ENCODE assay signal across 19 cellular contexts in the genomic region with DNA sequence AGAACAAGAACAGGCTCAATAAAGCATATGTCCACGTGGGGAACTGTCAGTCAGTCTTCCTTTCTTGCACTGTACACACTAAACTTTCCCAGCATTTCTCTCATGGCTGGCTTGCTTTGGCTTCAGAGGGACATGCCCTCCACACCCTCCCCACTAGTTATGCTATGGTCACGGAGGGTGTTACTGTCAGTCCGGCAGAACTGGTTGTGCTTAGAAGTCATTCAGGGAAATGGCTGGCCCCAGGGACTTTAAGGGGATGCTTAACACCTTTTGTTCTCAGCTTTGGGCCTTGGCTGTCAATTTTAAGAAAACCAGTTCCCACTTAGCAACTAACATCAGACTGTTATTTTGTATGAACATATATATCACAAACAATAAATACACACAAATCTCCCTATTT. TPM values are rescaled to one million over a fixed set of nuclear protein-coding genes. Genes with fewer than 3 reads are reported as not detected.
A peak's percentile ranks its signal among the peaks of the same experiment; 100 is the strongest.
DNase-seq lines count a peak whose midpoint lies in the region; ATAC-seq, FAIRE-seq and TF ChIP-seq lines count a peak whose summit lies in the region.
"Had no signal": no experiment of that assay in that cellular context is flagged by ENCODE, and none has a peak within 500 bp of the region (broad histone marks: within the 10 kb centered on the region; RNA-seq: fewer than 3 reads in every experiment).

No MANE protein-coding gene starts in this region.

- TF ChIP-seq CTCF in HepG2 (CRISPR knock-in tag; IDR thresholded peaks at IDR 0.05) (no peak), right lobe of liver (IDR thresholded peaks at IDR 0.05) (no peak), left lung (IDR thresholded peaks at IDR 0.05) (no peak), upper lobe of right lung (IDR thresholded peaks at IDR 0.05) (no peak)

- DNase-seq in HepG2 (ENCODE audit: low spot score): no peak
- no peak for DNase-seq in right lobe of liver
- no peak for DNase-seq in T-helper 17 cell
- DNase-seq in left lung: no peak
- DNase-seq in upper lobe of right lung: no peak
- DNase-seq in mesendoderm: no peak
- no peak for DNase-seq in SIG-M5 (lab: John Stamatoyannopoulos, UW)
- no peak for DNase-seq in NOMO-1 treated with dmso at 0.1 percent for 144 hours (lab: John Stamatoyannopoulos, UW; ENCODE audit: unreplicated experiment)
- DNase-seq: activated CD4-positive, CD25-positive, alpha-beta regulatory T cell; hippocampal formation; MG63; NCI-H1436; NCI-H2171; NCI-H748 treated with DMSO at 0.1 percent for 48 hours; upper lobe of left lung had no signal

- FAIRE-seq in HepG2 (lab: Jason Lieb, UNC): no peak

- H4K5ac ChIP-seq in mesendoderm (ENCODE audit: low read length): no peak overlapping the region

- peak overlapping the region; percentile 97 for H3K27ac Mint-ChIP-seq in T-helper 17 cell
- H3K27ac Mint-ChIP-seq: nephron had no signal

- H3K4me3 Mint-ChIP-seq in T-helper 17 cell: peak overlapping the region; percentile 73
- H3K4me3 Mint-ChIP-seq: nephron; stimulated activated naive CD8-positive, alpha-beta T cell treated with anti-CD3 and anti-CD28 coated beads, Interleukin-15, amount 100 ng/mL, for 72 hours had no signal

- H3K79me2 ChIP-seq in HepG2 (ENCODE audit: insufficient read depth, low read length): peaks cover 9% of the 10 kb centered on the region
- H3K79me2 ChIP-seq in mesendoderm (ENCODE audit: control insufficient read depth, insufficient read depth, low read length): peaks cover 10% of the 10 kb centered on the region

- peaks cover 3% of the 10 kb centered on the region for H3K79me1 ChIP-seq in mesendoderm (ENCODE audit: low read length)

- no peak overlapping the region for H2BK5ac ChIP-seq in mesendoderm (ENCODE audit: low read length)

- in situ Hi-C loops in HepG2 (cut with HindIII; ENCODE audit: extremely low pct_ligation_motif_present, low pct_unique_long_range_greater_than_20kb): loop anchor here (5.0 to 10.0 kb wide), 2 partner anchors 119 to 191 kb away; no protein-coding TSS in a partner anchor

- TF ChIP-seq POLR2A in HepG2 (IDR thresholded peaks at IDR 0.05; ENCODE audit: insufficient read depth in 1 of 2, low read depth in 2 of 2, low read length in 2 of 2): no peak
- TF ChIP-seq POLR2A in right lobe of liver (IDR thresholded peaks at IDR 0.05): no peak

- H3K36me3 Mint-ChIP-seq in T-helper 17 cell (ENCODE audit: low read depth): peaks cover 9% of the 10 kb centered on the region

- H3K4me2 ChIP-seq in HepG2 (ENCODE audit: low read depth, low read length) (no peak overlapping the region), mesendoderm (ENCODE audit: low read length) (no peak overlapping the region)

- no peak overlapping the region for H4K8ac ChIP-seq in mesendoderm (ENCODE audit: low read depth, low read length)

- H3K56ac ChIP-seq in mesendoderm (ENCODE audit: low read length): no peak overlapping the region

- H3K27me3 ChIP-seq in HepG2 (ENCODE audit: control insufficient read depth in 1 of 2, insufficient read depth in 2 of 2, low read length in 2 of 2) (no peaks in the 10 kb centered on the region), right lobe of liver (no peaks in the 10 kb centered on the region), left lung (no peaks in the 10 kb centered on the region), upper lobe of right lung (no peaks in the 10 kb centered on the region), mesendoderm (ENCODE audit: insufficient read depth, low read length, poor library complexity) (no peaks in the 10 kb centered on the region)
- H3K27me3 ChIP-seq: MG63, SJCRH30, upper lobe of left lung had no signal

- H3K27ac ChIP-seq in HepG2 (ENCODE audit: extremely low read length, insufficient read depth, low read length) (no peak overlapping the region), right lobe of liver (no peak overlapping the region), left lung (no peak overlapping the region), upper lobe of right lung (no peak overlapping the region), mesendoderm (ENCODE audit: low read depth, low read length) (no peak overlapping the region)
- H3K27ac ChIP-seq: SJCRH30, upper lobe of left lung had no signal

- CTCF ChIA-PET in HepG2 (lab: Yijun Ruan, JAX; ENCODE audit: low intra/inter-chr PET ratio, low total read pairs): interaction anchor here (2.0 kb wide), 1 partner anchor 122 kb away, joined by 14 read pairs; no protein-coding TSS in a partner anchor

- H4K20me1 ChIP-seq in HepG2 (ENCODE audit: insufficient read depth, low read length): no peaks in the 10 kb centered on the region; the same call in 1 of the 2 replicates

- no peak overlapping the region for H3K4me3 ChIP-seq in HepG2 (replicated peaks in 1 of 3; ENCODE audit: insufficient read depth in 1 of 3, low read depth in 2 of 3, low read length in 3 of 3)
- no peak overlapping the region for H3K4me3 ChIP-seq in right lobe of liver
- no peak overlapping the region for H3K4me3 ChIP-seq in left lung
- H3K4me3 ChIP-seq in upper lobe of right lung: no peak overlapping the region
- H3K4me3 ChIP-seq in mesendoderm (ENCODE audit: low read length): no peak overlapping the region
- H3K4me3 ChIP-seq: lung, MG63, SJCRH30, upper lobe of left lung had no signal

- no peak overlapping the region for H2BK15ac ChIP-seq in mesendoderm (replicated peaks; ENCODE audit: low read depth)

- intact Hi-C loops in HepG2 (cut with micrococcal nuclease; ENCODE audit: unreplicated experiment): loop anchor here (1.0 to 5.0 kb wide), 4 partner anchors 117 to 189 kb away; no protein-coding TSS in a partner anchor
- intact Hi-C loops in right lobe of liver (cut with DNase I): no loop called here
- intact Hi-C loops in left lung (cut with DNase I): no loop called here
- intact Hi-C loops in upper lobe of right lung (cut with DNase I): no loop called here

- POLR2A ChIA-PET in HepG2 (lab: Yijun Ruan, JAX): no interaction called here

- H3K4me1 ChIP-seq in HepG2 (ENCODE audit: insufficient read depth, low read length) (0 out of 2 replicates have a peak, but pooled peaks cover 13% of the 10 kb centered on the region), right lobe of liver (peaks cover 0 to 37% (median 8%) of the 10 kb centered on the region in 4 donors), left lung (peaks cover 0 to 56% of the 10 kb centered on the region in 2 donors), upper lobe of right lung (no peaks in the 10 kb centered on the region), mesendoderm (ENCODE audit: control insufficient read depth, low read depth, low read length) (peaks cover 5% of the 10 kb centered on the region)
- H3K4me1 ChIP-seq: SJCRH30 had no signal

- H3K9me3 ChIP-seq in HepG2 (ENCODE audit: low read length) (no peaks in the 10 kb centered on the region), right lobe of liver (no peaks in the 10 kb centered on the region), T-helper 17 cell (ENCODE audit: control insufficient read depth, low read length, poor library complexity, severe bottlenecking) (no peaks in the 10 kb centered on the region), left lung (no peaks in the 10 kb centered on the region), upper lobe of right lung (no peaks in the 10 kb centered on the region)
- H3K9me3 ChIP-seq: MG63, SJCRH30, upper lobe of left lung had no signal

- ATAC-seq in HepG2 (no peak), right lobe of liver (no peak), T-helper 17 cell (no peak), left lung (peak; percentile 50), upper lobe of right lung (peak; percentile 26)
- ATAC-seq: stimulated activated naive CD8-positive, alpha-beta T cell treated with anti-CD3 and anti-CD28 coated beads, Interleukin-15, amount 100 ng/mL, for 72 hours had no signal

- no peaks in the 10 kb centered on the region for H3K27me3 Mint-ChIP-seq in T-helper 17 cell
- H3K27me3 Mint-ChIP-seq: stimulated activated naive CD8-positive, alpha-beta T cell treated with anti-CD3 and anti-CD28 coated beads, Interleukin-15, amount 100 ng/mL, for 72 hours had no signal

- no peak overlapping the region for H3K4ac ChIP-seq in mesendoderm (ENCODE audit: low read depth, low read length)

- H3K9ac ChIP-seq in HepG2 (ENCODE audit: insufficient read depth, low read depth, low read length) (no peak overlapping the region), mesendoderm (ENCODE audit: low read length) (no peak overlapping the region)

- H2AK5ac ChIP-seq in mesendoderm (ENCODE audit: low read length): no peak overlapping the region

- TSS peak; percentile 24 for BruUV-seq in HepG2 (replicated peaks; lab: Mats Ljungman, UMichigan)

- H2BK120ac ChIP-seq in mesendoderm (ENCODE audit: low read depth, low read length): no peak overlapping the region

- H2AFZ ChIP-seq in HepG2 (ENCODE audit: low read length): no peak overlapping the region

- peaks cover 69% of the 10 kb centered on the region for H3K4me1 Mint-ChIP-seq in T-helper 17 cell

- peaks cover 1 to 13% of the 10 kb centered on the region in 2 experiments; a peak in 4 of 5 replicates for H3K36me3 ChIP-seq in HepG2 (replicated peaks in 1 of 2; ENCODE audit: control insufficient read depth in 1 of 2, insufficient read depth in 2 of 2, low read length in 2 of 2)
- H3K36me3 ChIP-seq in right lobe of liver: peaks cover 0 to 3% (median 0%) of the 10 kb centered on the region in 4 donors
- H3K36me3 ChIP-seq in left lung: peaks cover 0 to 50% of the 10 kb centered on the region in 2 donors
- peaks cover 6% of the 10 kb centered on the region for H3K36me3 ChIP-seq in upper lobe of right lung
- no peaks in the 10 kb centered on the region for H3K36me3 ChIP-seq in mesendoderm (ENCODE audit: control insufficient read depth, insufficient read depth, low read length)
- H3K36me3 ChIP-seq: SJCRH30 had no signal

- WGBS in HepG2 (ENCODE audit: low lambda C conversion rate): 93% methylated on average over 3 of the region's 3 CpGs
- 100% methylated on average over 3 of the region's 3 CpGs for WGBS in right lobe of liver (ENCODE audit: insufficient coverage, low coverage, low lambda C conversion rate, missing lambda C conversion rate)
- no CpG with 5 or more reads among the region's 3 CpGs for WGBS in mesendoderm (ENCODE audit: extremely low coverage, insufficient coverage, low lambda C conversion rate)

- H3K18ac ChIP-seq in mesendoderm (ENCODE audit: low read length): no peak overlapping the region

- TF ChIP-seq EP300 in HepG2 (IDR thresholded peaks at IDR 0.05; ENCODE audit: low read depth in 2 of 2, low read length in 2 of 2) (no peak), HepG2 (CRISPR knock-in tag; IDR thresholded peaks at IDR 0.05; ENCODE audit: borderline replicate concordance) (no peak)

- no peak overlapping the region for H3K23ac ChIP-seq in mesendoderm (ENCODE audit: low read length)

- TF ChIP-seq RAD21 in HepG2 (CRISPR knock-in tag; IDR thresholded peaks at IDR 0.05): no peak

RNA-seq across cellular contexts. Expression of gene ELOVL5, which starts 55.1 kb away (rescaled TPM):
- 43.9 and 72.4 TPM in 2 replicates for total RNA-seq in HepG2 (2016; rRNA removed; fragmentation: Illumina TruSeq; extraction: Trizol)
- total RNA-seq in HepG2 (2016; cell fraction: cytosol; rRNA removed; fragmentation: Illumina TruSeq; extraction: Trizol; ENCODE audit: low read depth): 13.9 and 14.9 TPM in 2 replicates
- total RNA-seq in HepG2 (2016; cell fraction: insoluble cytoplasmic fraction; rRNA removed; fragmentation: Illumina TruSeq; extraction: Trizol): 38.2 and 72.3 TPM in 2 replicates
- 35.5 and 41.3 TPM in 2 replicates for total RNA-seq in HepG2 (2016; cell fraction: membrane; rRNA removed; fragmentation: Illumina TruSeq; extraction: Trizol)
- 100 and 107 TPM in 2 replicates for total RNA-seq in HepG2 (2016; cell fraction: nucleus; rRNA removed; fragmentation: Illumina TruSeq; extraction: Trizol)
- polyA plus RNA-seq in HepG2 (2011; rRNA removed): 50.1 and 51.9 TPM in 2 replicates
- polyA plus RNA-seq in HepG2 (2011; cell fraction: cytosol; rRNA removed): 25.4 and 42.1 TPM in 2 replicates
- 43.1 and 55.3 TPM in 2 replicates for polyA plus RNA-seq in HepG2 (2011; cell fraction: nucleus; rRNA removed)
- 83.4 and 101 TPM in 2 replicates for polyA plus RNA-seq in HepG2 (2012)
- 10.8 and 11.0 TPM in 2 replicates for polyA plus RNA-seq in HepG2 (2016; cell fraction: cytosol; fragmentation: Illumina TruSeq; extraction: Trizol; ENCODE audit: low read depth)
- 47.3 and 49.0 TPM in 2 replicates for polyA plus RNA-seq in HepG2 (2016; cell fraction: insoluble cytoplasmic fraction; fragmentation: Illumina TruSeq; extraction: Trizol; ENCODE audit: low read depth)
- polyA plus RNA-seq in HepG2 (2016; cell fraction: membrane; fragmentation: Illumina TruSeq; extraction: Trizol; ENCODE audit: low read depth): 27.9 and 31.0 TPM in 2 replicates
- polyA plus RNA-seq in HepG2 (2016; cell fraction: nucleus; fragmentation: Illumina TruSeq; extraction: Trizol; ENCODE audit: insufficient read depth, low read depth): 151 and 157 TPM in 2 replicates
- 88.1 and 141 TPM in 2 replicates for polyA minus RNA-seq in HepG2 (2011; rRNA and poly(A)+ RNA removed; ENCODE audit: low replicate concordance)
- polyA minus RNA-seq in HepG2 (2011; cell fraction: cytosol; rRNA and poly(A)+ RNA removed): 50.1 and 59.2 TPM in 2 replicates
- 54.8 and 92.7 TPM in 2 replicates for polyA minus RNA-seq in HepG2 (2011; cell fraction: nucleus; rRNA and poly(A)+ RNA removed)
- 100 to 1,000 TPM in 1 of 6 experiments, 10 to 100 TPM in 5; 48.5 to 117 (median 55.7) TPM for total RNA-seq in right lobe of liver
- 100 to 1,000 TPM; 121 to 147 TPM for total RNA-seq in T-helper 17 cell
- 100 to 1,000 TPM; 127 to 132 TPM for total RNA-seq in left lung
- 80.4 TPM for total RNA-seq in upper lobe of right lung
- 130 TPM for polyA plus RNA-seq in mesendoderm (2013, experiment 1 of 2)
- 128 TPM for polyA plus RNA-seq in mesendoderm (2013, experiment 2 of 2)

Comparison
In these comparisons a context has a peak if more than half of its experiments do, and no peak if none do; other contexts are left out.
1. ATAC-seq: peak in left lung (single experiment) and upper lobe of right lung (single experiment); none in HepG2 (single experiment), right lobe of liver (0 of 4) and T-helper 17 cell (single experiment).